13 cellular contexts compared by ENCODE assay signal in genomic region chr22:24138649-24139420, GRCh38.
"Had no signal": no experiment of that assay in that cellular context is flagged by ENCODE, and none has a peak within 500 bp of the region (broad histone marks: within the 10 kb centered on the region; RNA-seq: fewer than 3 reads in every experiment).

No MANE protein-coding gene starts in this region.

- H3K9me3 ChIP-seq: adrenal gland, colonic mucosa, esophagus squamous epithelium, psoas muscle, stomach, testis had no signal

- ATAC-seq: psoas muscle, sciatic nerve had no signal

- H3K27ac ChIP-seq: adrenal gland, colonic mucosa, psoas muscle, testis had no signal

- H3K4me3 ChIP-seq: adrenal gland, colonic mucosa, esophagus squamous epithelium, psoas muscle, stomach, testis had no signal

- H3K27me3 ChIP-seq: adrenal gland, colonic mucosa, esophagus squamous epithelium, stomach, testis had no signal

- H3K36me3 ChIP-seq: colonic mucosa had no signal

- DNase-seq: activated CD4-positive, alpha-beta T cell treated with anti-CD3 and anti-CD28 coated beads, Interleukin-2, amount 50 U/mL, for 1 hour; activated CD4-positive, CD25-positive, alpha-beta regulatory T cell; activated CD8-positive, alpha-beta memory T cell treated with anti-CD3 and anti-CD28 coated beads for 24 hours; activated effector memory CD4-positive, alpha-beta T cell treated with Interleukin-2 at 50 U/mL for 16 hours; activated naive CD4-positive, alpha-beta T cell treated with anti-CD3 and anti-CD28 coated beads, Interleukin-2, amount 50 U/mL, for 16 hours; adrenal gland; central memory CD4-positive, alpha-beta T cell; colonic mucosa; esophagus squamous epithelium; psoas muscle; stomach; testis had no signal
